ENCODE assay signal across 1 cellular context in genomic region chr12:102920271-102920670, GRCh38.
TF ChIP-seq lines count a peak whose summit lies in the region.

No MANE protein-coding gene starts in this region.

TF ChIP-seq in HepG2, 621 proteins besides CTCF, POLR2A, EP300 and RAD21 (continued from another document and continues in another):
- TF ChIP-seq TEAD3 (CRISPR knock-in tag; optimal IDR thresholded peaks at IDR 0.05; ENCODE audit: borderline replicate concordance), result peak; percentile 88
- TF ChIP-seq ZMYM4 (CRISPR knock-in tag; IDR thresholded peaks at IDR 0.05), result peak; percentile 81
- TF ChIP-seq HNRNPUL1 (IDR thresholded peaks at IDR 0.05; ENCODE audit: low read depth, low read length), result no peak
- TF ChIP-seq FOXM1 (CRISPR knock-in tag; IDR thresholded peaks at IDR 0.05), result no peak
- no peak for TF ChIP-seq TRAFD1 (CRISPR knock-in tag; IDR thresholded peaks at IDR 0.05; ENCODE audit: borderline replicate concordance)
- no peak for TF ChIP-seq ZNF619 (CRISPR knock-in tag; IDR thresholded peaks at IDR 0.05)
- no peak for TF ChIP-seq ZNF275 (CRISPR knock-in tag; IDR thresholded peaks at IDR 0.05; ENCODE audit: borderline replicate concordance)
- TF ChIP-seq NRL (CRISPR knock-in tag; IDR thresholded peaks at IDR 0.05; ENCODE audit: borderline replicate concordance), result no peak
- no peak for TF ChIP-seq TFDP2 (CRISPR knock-in tag; IDR thresholded peaks at IDR 0.05)
- peak; percentile 99 for TF ChIP-seq FOXA3 (CRISPR knock-in tag; IDR thresholded peaks at IDR 0.05)
- TF ChIP-seq KMT2B (CRISPR knock-in tag; IDR thresholded peaks at IDR 0.05), result peak; percentile 25; the same call in 1 of the 2 replicates
- TF ChIP-seq TCF12 (IDR thresholded peaks at IDR 0.05), result no peak
- TF ChIP-seq TCF12 (CRISPR knock-in tag; IDR thresholded peaks at IDR 0.05), result peak; percentile 91; the same call in 1 of the 2 replicates
- no peak for TF ChIP-seq ELK4 (CRISPR knock-in tag; IDR thresholded peaks at IDR 0.05; ENCODE audit: borderline replicate concordance)
- TF ChIP-seq ZNF749 (CRISPR knock-in tag; IDR thresholded peaks at IDR 0.05; ENCODE audit: borderline replicate concordance), result peak; percentile 65; the same call in 1 of the 2 replicates
- no peak for TF ChIP-seq ZNF34 (CRISPR knock-in tag; IDR thresholded peaks at IDR 0.05; ENCODE audit: borderline replicate concordance)
- TF ChIP-seq RFX5 (IDR thresholded peaks at IDR 0.05; ENCODE audit: low read depth, low read length), result no peak
- peak; percentile 67 for TF ChIP-seq FOXA1 (IDR thresholded peaks at IDR 0.05)
- TF ChIP-seq FOXA1 (CRISPR knock-in tag; IDR thresholded peaks at IDR 0.05), result peak; percentile 96
- TF ChIP-seq NKX3-1 (CRISPR knock-in tag; IDR thresholded peaks at IDR 0.05), result peak; percentile 63; the same call in 1 of the 2 replicates
- TF ChIP-seq CREM (IDR thresholded peaks at IDR 0.05), result peak; percentile 93
- TF ChIP-seq CREM (CRISPR knock-in tag; IDR thresholded peaks at IDR 0.05), result no peak
- TF ChIP-seq ZFP36L2 (CRISPR knock-in tag; IDR thresholded peaks at IDR 0.05), result no peak
- peak; percentile 37; the same call in 1 of the 2 replicates for TF ChIP-seq MTA1 (CRISPR knock-in tag; IDR thresholded peaks at IDR 0.05; ENCODE audit: borderline replicate concordance)
- TF ChIP-seq RARG (CRISPR knock-in tag; IDR thresholded peaks at IDR 0.05; ENCODE audit: low read depth), result peak; percentile 64; the same call in 1 of the 2 replicates
- peak; percentile 77; the same call in 1 of the 2 replicates for TF ChIP-seq STAT6 (CRISPR knock-in tag; IDR thresholded peaks at IDR 0.05; ENCODE audit: borderline replicate concordance)
- 0 out of 2 replicates have a peak, but pooled peaks have one; percentile 59 for TF ChIP-seq MXD4 (CRISPR knock-in tag; IDR thresholded peaks at IDR 0.05)
- no peak for TF ChIP-seq ZNF724P (CRISPR knock-in tag; IDR thresholded peaks at IDR 0.05; ENCODE audit: borderline replicate concordance)
- peak; percentile 23; the same call in 1 of the 2 replicates for TF ChIP-seq ZNF788 (CRISPR knock-in tag; IDR thresholded peaks at IDR 0.05; ENCODE audit: borderline replicate concordance)
- peak; percentile 97 for TF ChIP-seq CEBPG (CRISPR knock-in tag; IDR thresholded peaks at IDR 0.05)
- peak; percentile 98 for TF ChIP-seq ZNF609 (CRISPR knock-in tag; IDR thresholded peaks at IDR 0.05; ENCODE audit: borderline replicate concordance)
- TF ChIP-seq YY1 (IDR thresholded peaks at IDR 0.05; ENCODE audit: insufficient read depth, insufficient replicate concordance, low read depth, low read length), result no peak
- TF ChIP-seq E2F1 (CRISPR knock-in tag; IDR thresholded peaks at IDR 0.05), result peak; percentile 48; the same call in 1 of the 2 replicates
- peak; percentile 92 for TF ChIP-seq TARDBP (CRISPR knock-in tag; IDR thresholded peaks at IDR 0.05)
- TF ChIP-seq EEA1 (CRISPR knock-in tag; IDR thresholded peaks at IDR 0.05; ENCODE audit: borderline replicate concordance), result no peak
- no peak for TF ChIP-seq CERS6 (CRISPR knock-in tag; IDR thresholded peaks at IDR 0.05)
- no peak for TF ChIP-seq TEF (CRISPR knock-in tag; IDR thresholded peaks at IDR 0.05)
- no peak for TF ChIP-seq ZBTB46 (CRISPR knock-in tag; IDR thresholded peaks at IDR 0.05; ENCODE audit: borderline replicate concordance)
- TF ChIP-seq ZNF629 (CRISPR knock-in tag; conservative IDR thresholded peaks at IDR 0.05), result peak; percentile 36
- peak; percentile 76; the same call in 1 of the 2 replicates for TF ChIP-seq NFKBIZ (CRISPR knock-in tag; IDR thresholded peaks at IDR 0.05)
- peak; percentile 14 for TF ChIP-seq STAG1 (CRISPR knock-in tag; IDR thresholded peaks at IDR 0.05)
- 0 out of 2 replicates have a peak, but pooled peaks have one; percentile 15 for TF ChIP-seq BRF2 (CRISPR knock-in tag; IDR thresholded peaks at IDR 0.05)
- no peak for TF ChIP-seq MAZ (IDR thresholded peaks at IDR 0.05; ENCODE audit: borderline replicate concordance, low read depth, low read length)
- no peak for TF ChIP-seq MAZ (CRISPR knock-in tag; IDR thresholded peaks at IDR 0.05; ENCODE audit: low read depth)
- peak; percentile 70 for TF ChIP-seq PHF5A (CRISPR knock-in tag; IDR thresholded peaks at IDR 0.05; ENCODE audit: low read depth, unreplicated experiment)
- TF ChIP-seq NCOA5 (CRISPR knock-in tag; IDR thresholded peaks at IDR 0.05), result no peak
- TF ChIP-seq ZNF678 (CRISPR knock-in tag; IDR thresholded peaks at IDR 0.05), result no peak
